Comparison of ENCODE assay signal across 1 cellular context in the genomic region with DNA sequence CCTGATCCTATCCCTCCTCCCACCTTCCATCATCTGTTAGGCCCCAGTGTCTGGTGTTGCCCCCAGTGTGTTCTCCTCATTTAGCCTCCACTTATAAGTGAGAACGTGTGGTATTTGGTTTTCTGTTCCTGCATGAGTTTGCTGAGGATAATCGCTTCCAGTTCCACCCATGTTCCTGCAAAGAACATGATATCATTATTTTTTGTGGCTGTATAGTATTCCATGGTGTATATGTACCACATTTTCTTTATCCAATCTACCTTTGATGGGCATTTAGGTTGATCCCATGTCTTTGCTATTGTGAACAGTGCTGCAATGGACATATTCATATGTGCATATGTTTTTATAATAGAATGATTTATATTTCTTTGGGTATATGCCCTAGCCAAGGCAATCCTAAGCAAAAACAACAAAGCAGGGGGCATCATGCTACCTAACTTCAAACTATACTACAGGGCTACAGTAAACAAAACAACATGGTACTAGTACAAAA.
TF ChIP-seq lines count a peak whose summit lies in the region.

No MANE protein-coding gene starts in this region.

TF ChIP-seq in endothelial cell of umbilical vein, 7 proteins besides CTCF, POLR2A, EP300 and RAD21:
- TF ChIP-seq POLR2AphosphoS5 (IDR thresholded peaks at IDR 0.05; ENCODE audit: insufficient read depth, low read depth, low read length) (no peak), GATA2 (IDR thresholded peaks at IDR 0.05; ENCODE audit: insufficient read depth, insufficient read length, low read depth, low read length) (no peak), EZH2 (IDR thresholded peaks at IDR 0.05; ENCODE audit: borderline replicate concordance, low read depth, low read length, severe bottlenecking) (no peak), JUN (IDR thresholded peaks at IDR 0.05; ENCODE audit: borderline replicate concordance, insufficient read depth, insufficient read length, low read depth) (no peak), MYC (IDR thresholded peaks at IDR 0.05; ENCODE audit: low read depth, low read length) (no peak), FOS (IDR thresholded peaks at IDR 0.05; ENCODE audit: borderline replicate concordance, insufficient read depth, low read length) (no peak)
- TF ChIP-seq, protein P1, sequence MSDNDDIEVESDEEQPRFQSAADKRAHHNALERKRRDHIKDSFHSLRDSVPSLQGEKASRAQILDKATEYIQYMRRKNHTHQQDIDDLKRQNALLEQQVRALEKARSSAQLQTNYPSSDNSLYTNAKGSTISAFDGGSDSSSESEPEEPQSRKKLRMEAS (IDR thresholded peaks at IDR 0.05; ENCODE audit: insufficient read depth, insufficient read length): no peak
TF ChIP-seq in endothelial cell of umbilical vein: peak in this region for 0.
